Comparison of ENCODE assay signal across 7 cellular contexts in the genomic region with DNA sequence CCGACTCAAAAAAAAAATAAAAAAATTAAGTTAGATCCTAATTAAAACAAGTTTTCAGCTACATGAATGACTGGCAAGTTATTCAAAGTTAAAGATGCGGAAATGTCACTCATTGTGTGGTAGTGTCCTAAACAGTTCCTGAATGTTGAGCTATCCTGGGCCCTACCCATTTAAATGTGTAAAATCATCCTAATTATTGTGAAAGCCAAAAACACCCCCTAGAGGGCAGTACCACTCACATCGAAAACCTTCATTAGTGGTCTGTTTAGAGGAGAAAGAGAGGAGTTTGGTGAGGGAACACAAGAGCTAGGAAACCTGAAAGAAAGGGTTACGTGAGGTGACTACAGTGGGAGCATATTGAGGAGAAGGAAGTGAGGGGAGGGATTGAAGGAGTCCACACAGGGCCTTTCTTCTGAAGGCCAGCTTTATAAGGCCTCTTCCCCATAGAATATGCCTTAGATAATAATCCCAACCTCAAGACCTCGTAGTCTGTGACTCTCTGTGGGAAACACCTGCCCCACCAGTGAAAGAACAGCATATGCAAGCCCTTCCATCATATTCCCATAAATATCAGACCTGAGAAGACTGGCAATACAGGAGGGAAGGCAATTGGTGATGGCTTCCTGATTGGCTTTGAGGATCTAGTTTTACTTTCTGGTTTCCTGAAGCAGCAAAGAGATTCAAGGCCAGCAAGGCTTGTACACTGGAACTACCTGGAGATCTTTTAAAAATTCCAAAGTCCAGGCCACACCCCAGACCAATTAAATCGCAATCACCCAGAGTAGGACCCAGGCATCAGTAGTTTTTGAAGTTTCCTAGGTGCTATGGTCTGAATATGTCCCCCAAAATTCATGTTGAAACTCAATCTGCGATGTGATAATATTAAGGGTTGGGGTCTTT. TPM values are rescaled to one million over a fixed set of nuclear protein-coding genes. Genes with fewer than 3 reads are reported as not detected.
A peak's percentile ranks its signal among the peaks of the same experiment; 100 is the strongest.
DNase-seq lines count a peak whose midpoint lies in the region; ATAC-seq lines count a peak whose summit lies in the region.

No MANE protein-coding gene starts in this region.

- H3K4me3 Mint-ChIP-seq in T-cell (no peak overlapping the region), naive B cell (peak overlapping the region in 7 of 8 donors; percentile 2 to 61 (median 37))

- POLR2A ChIA-PET in T-cell (lab: Charles Lee), result interaction anchor here (0.6 to 1.0 kb wide), 5 partner anchors 33 to 73 kb away, joined by 4 to 10 read pairs (median 7); partner anchors contain the start of genes PIP4P1 (in 2 of the 2) and APEX1 (in 1 of the 2)

- H3K27ac Mint-ChIP-seq in T-cell, result peak overlapping the region; percentile 4 to 61
- H3K27ac Mint-ChIP-seq in naive B cell, result peak overlapping the region in 4 of 6 donors; percentile 34 to 84 (median 50)

- H3K9me3 Mint-ChIP-seq in T-cell (no peaks in the 10 kb centered on the region), naive B cell (no peaks in the 10 kb centered on the region)

- H3K27me3 Mint-ChIP-seq in T-cell, result no peaks in the 10 kb centered on the region
- no peaks in the 10 kb centered on the region for H3K27me3 Mint-ChIP-seq in naive B cell

- no peaks in the 10 kb centered on the region for H3K36me3 Mint-ChIP-seq in T-cell
- H3K36me3 Mint-ChIP-seq in naive B cell, result no peaks in the 10 kb centered on the region

- H3K4me1 Mint-ChIP-seq in T-cell (peaks cover 30 to 38% (median 36%) of the 10 kb centered on the region in 3 donors), naive B cell (peaks cover 27 to 56% (median 38%) of the 10 kb centered on the region in 3 donors)

- ATAC-seq in GM21576 (IDR thresholded peaks at IDR 0.05; ENCODE audit: unreplicated experiment), result peak; percentile 47
- ATAC-seq in T-cell (replicated peaks in 1 of 4), result peak; percentile 12 to 36 (median 30)
- ATAC-seq in naive B cell (ENCODE audit: low read depth in 2 of 2), result peak; percentile 34 to 50
- no peak for ATAC-seq in GM21360 (IDR thresholded peaks at IDR 0.05; ENCODE audit: unreplicated experiment)

- CTCF ChIA-PET in T-cell (lab: Charles Lee), result interaction anchor here (0.5 to 2.8 kb wide), 28 partner anchors 10 to 727 kb away, joined by 3 to 18 read pairs (median 4); partner anchors contain the start of genes APEX1 (in 1 of the 2), OSGEP (in 1 of the 2) and PIP4P1 (in 1 of the 2)

- DNase-seq in EH (ENCODE audit: low read depth) (peak; percentile 65), NCI-H1105 treated with DMSO at 0.1 percent for 48 hours (lab: John Stamatoyannopoulos, UW) (peak; percentile 38), T-cell (peak in 18 of 34 experiments; percentile 15 to 51 (median 28)), naive B cell (peak; percentile 63)
- DNase-seq in effector CD4-positive, alpha-beta T cell, result peak; percentile 15

RNA-seq across cellular contexts. Expression of gene TEP1, which starts 2.7 kb away (rescaled TPM):
- 10 to 100 TPM; 38.5 to 71.5 (median 65.5) TPM for total RNA-seq in T-cell
- 10 to 100 TPM in 1 of 6 donors, 1 to 10 TPM in 4, under 1 TPM in 1; 0.15 to 17.2 (median 7.7) TPM for polyA plus RNA-seq in naive B cell (ENCODE audit: low read depth in 6 of 6)

RNA-seq across cellular contexts. Expression of gene KLHL33, which starts 20.0 kb away (rescaled TPM):
- total RNA-seq in T-cell, result under 1 TPM; 0.07 to 0.65 (median 0.22) TPM
- polyA plus RNA-seq in naive B cell (ENCODE audit: low read depth in 6 of 6), result under 1 TPM in 5 of 6 donors, not detected in 1; 0.13 to 0.51 (median 0.40) TPM

RNA-seq across cellular contexts. Expression of gene OSGEP, which starts 38.6 kb away (rescaled TPM):
- 10 to 100 TPM; 56.4 to 80.2 (median 61.5) TPM for total RNA-seq in T-cell
- 10 to 100 TPM; 57.5 to 87.9 (median 67.4) TPM for polyA plus RNA-seq in naive B cell (ENCODE audit: low read depth in 6 of 6)

RNA-seq across cellular contexts. Expression of gene APEX1, which starts 39.1 kb away (rescaled TPM):
- total RNA-seq in T-cell, result 100 to 1,000 TPM in 4 of 5 donors, 10 to 100 TPM in 1; 92.9 to 142 (median 120) TPM
- polyA plus RNA-seq in naive B cell (ENCODE audit: low read depth in 6 of 6), result 100 to 1,000 TPM; 129 to 187 (median 180) TPM

RNA-seq across cellular contexts. Expression of gene PIP4P1, which starts 45.3 kb away (rescaled TPM):
- total RNA-seq in T-cell, result 10 to 100 TPM; 54.2 to 72.8 (median 57.5) TPM
- polyA plus RNA-seq in naive B cell (ENCODE audit: low read depth in 6 of 6), result 10 to 100 TPM; 40.1 to 67.6 (median 50.4) TPM

Comparison
In these comparisons a context has a peak if more than half of its experiments do, and no peak if none do; other contexts are left out.
1. DNase-seq: peak in every context shown above with its lines; median percentile 65 in EH; 63 in naive B cell; 38 in NCI-H1105 treated with DMSO at 0.1 percent for 48 hours; 28 in T-cell; 15 in effector CD4-positive, alpha-beta T cell.
2. H3K4me3 Mint-ChIP-seq: peak in naive B cell (7 of 8); none in T-cell (0 of 3).